ENCODE assay signal across 22 cellular contexts in the genomic region with DNA sequence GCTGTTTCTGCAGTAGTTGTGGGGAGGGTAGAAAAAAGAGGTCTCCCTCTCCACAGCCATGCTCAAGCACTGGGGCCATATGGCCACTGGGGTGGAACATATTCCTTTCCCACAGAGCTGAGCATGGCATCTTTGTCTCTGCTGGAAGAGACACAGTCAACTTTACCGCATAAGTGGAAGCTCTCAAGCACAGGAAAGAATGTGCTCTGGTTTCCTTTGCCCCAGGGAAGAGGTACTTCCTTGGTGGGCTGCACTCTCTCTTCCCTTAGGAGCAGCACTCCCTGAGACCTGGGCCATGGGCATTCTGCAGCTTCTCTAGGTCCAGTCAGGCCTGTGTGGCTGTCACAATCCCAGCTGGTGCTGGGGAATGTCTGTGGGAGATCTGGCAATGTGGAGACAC.
"Had no signal": no experiment of that assay in that cellular context is flagged by ENCODE, and none has a peak within 500 bp of the region (broad histone marks: within the 10 kb centered on the region; RNA-seq: fewer than 3 reads in every experiment).

No MANE protein-coding gene starts in this region.

- H3K9me3 ChIP-seq: left lung, neutrophil, pancreas, thyroid gland had no signal

- H3K27ac ChIP-seq: coronary artery, epithelial cell of prostate, heart left ventricle, left lung, neutrophil, pancreas, psoas muscle, right atrium auricular region, thyroid gland had no signal

- DNase-seq: activated CD4-positive, alpha-beta memory T cell treated with anti-CD3 and anti-CD28 coated beads for 36 hours; activated CD4-positive, alpha-beta T cell treated with anti-CD3 and anti-CD28 coated beads for 48 hours; activated CD4-positive, CD25-positive, alpha-beta regulatory T cell; activated effector memory CD4-positive, alpha-beta T cell treated with Interleukin-2 at 50 U/mL for 16 hours; activated naive CD4-positive, alpha-beta T cell treated with anti-CD3 and anti-CD28 coated beads, Interleukin-2, amount 10 ng/mL, durations not matched to agents 7 days and 5 days; activated T-cell treated with anti-CD3 and anti-CD28 coated beads, Interleukin-2, amount 50 U/mL, for 72 hours; amygdala; cerebellar nuclear complex; heart left ventricle; left lung; natural killer cell; pancreas; stimulated activated CD4-positive, alpha-beta T cell treated with anti-CD3 and anti-CD28 coated beads, Interleukin-12 subunit alpha, Interleukin-12 subunit beta, amount 100 ng/mL, for 4 hours; stimulated activated CD4-positive, alpha-beta T cell treated with anti-CD3 and anti-CD28 coated beads, Interleukin-4, amount 100 ng/mL, for 4 hours; stimulated activated naive CD8-positive, alpha-beta T cell treated with anti-CD3 and anti-CD28 coated beads, Interleukin-15, Interleukin-2, amounts not matched to agents 100 U/mL and 50 U/mL, for 24 hours; T-helper 17 cell; thyroid gland had no signal

- H3K4me1 ChIP-seq: left lung, right atrium auricular region, thyroid gland had no signal

- ATAC-seq: natural killer cell; stimulated activated naive CD8-positive, alpha-beta T cell treated with anti-CD3 and anti-CD28 coated beads, Interleukin-15, Interleukin-2, amounts not matched to agents 100 U/mL and 50 U/mL, for 24 hours; T-helper 17 cell had no signal

- H3K27me3 ChIP-seq: heart left ventricle, left lung, neutrophil, pancreas, right atrium auricular region, thyroid gland had no signal

- H3K4me3 ChIP-seq: coronary artery, heart left ventricle, left lung, pancreas, psoas muscle, right atrium auricular region, thyroid gland had no signal

- H3K36me3 ChIP-seq: heart left ventricle, left lung, neutrophil, pancreas, right atrium auricular region, thyroid gland had no signal
